In the genomic region with DNA sequence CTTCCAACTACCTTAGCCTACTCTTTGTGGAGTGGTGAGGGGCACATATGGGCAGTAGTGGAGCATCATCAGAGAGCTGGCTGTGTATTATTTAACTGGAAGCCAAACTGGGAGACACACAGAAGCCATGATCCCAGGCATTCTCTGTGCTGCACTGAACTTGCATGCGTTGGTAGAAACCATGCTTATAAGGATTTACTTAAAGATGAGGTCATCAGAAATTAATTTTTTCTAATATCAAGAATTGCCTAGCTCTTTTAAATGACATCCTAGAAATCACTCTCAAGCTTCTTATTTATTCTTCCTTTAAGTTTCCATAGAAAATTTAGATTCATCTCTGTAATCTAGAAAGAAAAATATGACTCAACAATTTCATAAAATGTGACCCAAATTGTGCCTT, we compare ENCODE assay signal across 6 cellular contexts.
"Had no signal": no experiment of that assay in that cellular context is flagged by ENCODE, and none has a peak within 500 bp of the region (broad histone marks: within the 10 kb centered on the region; RNA-seq: fewer than 3 reads in every experiment).

No MANE protein-coding gene starts in this region.

- ATAC-seq: HCT116 had no signal

- FAIRE-seq: H54, HTR-8/SVneo had no signal

- DNase-seq: GOT3, H9, KG1 had no signal
